Comparison of ENCODE assay signal across 24 cellular contexts in genomic region chr1:109716570-109717090, GRCh38. TPM values are rescaled to one million over a fixed set of nuclear protein-coding genes. Genes with fewer than 3 reads are reported as not detected.
"Had no signal": no experiment of that assay in that cellular context is flagged by ENCODE, and none has a peak within 500 bp of the region (broad histone marks: within the 10 kb centered on the region; RNA-seq: fewer than 3 reads in every experiment).

No MANE protein-coding gene starts in this region.

- H3K36me3 ChIP-seq: cardiac muscle cell, left lung, ovary, sigmoid colon, tibial artery had no signal

- DNase-seq: activated CD4-positive, alpha-beta T cell treated with anti-CD3 and anti-CD28 coated beads for 36 hours; activated CD4-positive, alpha-beta T cell treated with anti-CD3 and anti-CD28 coated beads, Interleukin-2, amount 50 U/mL, for 48 hours; activated gamma-delta T cell treated with Interleukin-2 at 50 U/mL for 16 hours; activated naive CD8-positive, alpha-beta T cell treated with anti-CD3 and anti-CD28 coated beads for 36 hours; activated T-cell treated with anti-CD3 and anti-CD28 coated beads for 4 hours; amniotic stem cell; foreskin melanocyte; hypothalamus; islet precursor cell; left lung; naive thymus-derived CD8-positive, alpha-beta T cell; sigmoid colon; stimulated activated CD4-positive, alpha-beta T cell treated with anti-CD3 and anti-CD28 coated beads, Interleukin-4, amount 100 ng/mL, for 24 hours; SW 1271; T-helper 2 cell; tibial artery had no signal

- ATAC-seq: activated CD4-positive, alpha-beta T cell treated with anti-CD3 and anti-CD28 coated beads for 36 hours; left lung; naive thymus-derived CD8-positive, alpha-beta T cell; stimulated activated effector memory CD8-positive, alpha-beta T cell treated with anti-CD3 and anti-CD28 coated beads, Interleukin-12 subunit alpha, Interleukin-12 subunit beta, amount 100 ng/mL, for 72 hours had no signal

- H3K36me3 Mint-ChIP-seq: activated naive CD8-positive, alpha-beta T cell treated with anti-CD3 and anti-CD28 coated beads for 36 hours; naive thymus-derived CD8-positive, alpha-beta T cell; stimulated activated effector memory CD8-positive, alpha-beta T cell treated with anti-CD3 and anti-CD28 coated beads, Interleukin-12 subunit alpha, Interleukin-12 subunit beta, amount 100 ng/mL, for 72 hours had no signal

- H3K4me1 ChIP-seq: left lung, tibial artery had no signal

- H3K27ac Mint-ChIP-seq: activated CD4-positive, alpha-beta T cell treated with anti-CD3 and anti-CD28 coated beads for 36 hours; activated naive CD8-positive, alpha-beta T cell treated with anti-CD3 and anti-CD28 coated beads for 36 hours; activated T-helper 1 cell treated with anti-CD3 and anti-CD28 coated beads, Interleukin-12 subunit alpha, Interleukin-12 subunit beta, Interleukin-2, Interleukin-4 antibody, amounts not matched to agents 30 ng/mL and 10 ng/mL and 1 ng/mL, durations not matched to agents 14 hours and 24 hours and 36 hours; memory B cell; stimulated activated effector memory CD8-positive, alpha-beta T cell treated with anti-CD3 and anti-CD28 coated beads, Interleukin-12 subunit alpha, Interleukin-12 subunit beta, amount 100 ng/mL, for 72 hours had no signal

- H3K4me3 Mint-ChIP-seq: activated CD4-positive, alpha-beta T cell treated with anti-CD3 and anti-CD28 coated beads for 36 hours; activated naive CD8-positive, alpha-beta T cell treated with anti-CD3 and anti-CD28 coated beads for 36 hours; activated T-helper 1 cell treated with anti-CD3 and anti-CD28 coated beads, Interleukin-12 subunit alpha, Interleukin-12 subunit beta, Interleukin-2, Interleukin-4 antibody, amounts not matched to agents 30 ng/mL and 10 ng/mL and 1 ng/mL, durations not matched to agents 14 hours and 24 hours and 36 hours; memory B cell; naive thymus-derived CD8-positive, alpha-beta T cell; stimulated activated effector memory CD8-positive, alpha-beta T cell treated with anti-CD3 and anti-CD28 coated beads, Interleukin-12 subunit alpha, Interleukin-12 subunit beta, amount 100 ng/mL, for 72 hours had no signal

- H3K27ac ChIP-seq: cardiac muscle cell, left lung, sigmoid colon, tibial artery had no signal

- H3K27me3 ChIP-seq: cardiac muscle cell, ovary had no signal

- H3K4me3 ChIP-seq: cardiac muscle cell, left lung, ovary, sigmoid colon, tibial artery had no signal

- H3K9me3 ChIP-seq: left lung, ovary, sigmoid colon, tibial artery had no signal

- H3K9me3 Mint-ChIP-seq: activated naive CD8-positive, alpha-beta T cell treated with anti-CD3 and anti-CD28 coated beads for 36 hours; activated T-helper 1 cell treated with anti-CD3 and anti-CD28 coated beads, Interleukin-12 subunit alpha, Interleukin-12 subunit beta, Interleukin-2, Interleukin-4 antibody, amounts not matched to agents 30 ng/mL and 10 ng/mL and 1 ng/mL, durations not matched to agents 14 hours and 24 hours and 36 hours; memory B cell; naive thymus-derived CD8-positive, alpha-beta T cell; stimulated activated effector memory CD8-positive, alpha-beta T cell treated with anti-CD3 and anti-CD28 coated beads, Interleukin-12 subunit alpha, Interleukin-12 subunit beta, amount 100 ng/mL, for 72 hours had no signal

RNA-seq across cellular contexts. Expression of gene GSTM5, which starts 4.6 kb away (rescaled TPM):
- total RNA-seq: naive thymus-derived CD8-positive, alpha-beta T cell had no signal

RNA-seq across cellular contexts. Expression of gene GSTM1, which starts 29.0 kb away (rescaled TPM):
- total RNA-seq: activated naive CD8-positive, alpha-beta T cell treated with anti-CD3 and anti-CD28 coated beads for 36 hours; fibroblast of lung; pulmonary artery endothelial cell; urinary bladder had no signal

RNA-seq across cellular contexts. Expression of gene EPS8L3, which starts 47.1 kb away (rescaled TPM):
- total RNA-seq: activated CD4-positive, alpha-beta T cell treated with anti-CD3 and anti-CD28 coated beads for 36 hours; activated naive CD8-positive, alpha-beta T cell treated with anti-CD3 and anti-CD28 coated beads for 36 hours; activated T-helper 1 cell treated with anti-CD3 and anti-CD28 coated beads, Interleukin-12 subunit alpha, Interleukin-12 subunit beta, Interleukin-2, Interleukin-4 antibody, amounts not matched to agents 30 ng/mL and 10 ng/mL and 1 ng/mL, durations not matched to agents 14 hours and 24 hours and 36 hours; cardiac muscle cell; fibroblast of lung; left lung; naive thymus-derived CD8-positive, alpha-beta T cell; urinary bladder had no signal
